10 cellular contexts compared by ENCODE assay signal in genomic region chr4:76211769-76212168, GRCh38. TPM values are rescaled to one million over a fixed set of nuclear protein-coding genes. Genes with fewer than 3 reads are reported as not detected.
DNase-seq lines count a peak whose midpoint lies in the region; ATAC-seq, FAIRE-seq and TF ChIP-seq lines count a peak whose summit lies in the region.
"Had no signal": no experiment of that assay in that cellular context is flagged by ENCODE, and none has a peak within 500 bp of the region (broad histone marks: within the 10 kb centered on the region; RNA-seq: fewer than 3 reads in every experiment).

No MANE protein-coding gene starts in this region.

- no peak overlapping the region for H2AFZ ChIP-seq in endothelial cell of umbilical vein (ENCODE audit: low read depth, low read length)

- H3K27me3 Mint-ChIP-seq in nephron (ENCODE audit: low read depth) = no peaks in the 10 kb centered on the region
- no peaks in the 10 kb centered on the region for H3K27me3 Mint-ChIP-seq in stimulated activated naive B cell treated with anti-CD40 and anti-IgM and Interleukin-4, amounts not matched to agents 10 μg/mL and 1 μg/mL and 100 μg/mL, for 72 hours
- H3K27me3 Mint-ChIP-seq: activated CD4-positive, alpha-beta memory T cell treated with anti-CD3 and anti-CD28 coated beads for 36 hours had no signal

- peak overlapping the region; percentile 88 to 98 (median 96) for H3K4me3 Mint-ChIP-seq in nephron
- H3K4me3 Mint-ChIP-seq in stimulated activated naive B cell treated with anti-CD40 and anti-IgM and Interleukin-4, amounts not matched to agents 10 μg/mL and 1 μg/mL and 100 μg/mL, for 72 hours = no peak overlapping the region

- H3K27ac ChIP-seq in left ventricle myocardium inferior (replicated peaks) (peak overlapping the region; percentile 99), endothelial cell of umbilical vein (ENCODE audit: insufficient read depth, low read depth, low read length) (no peak overlapping the region)

- intact Hi-C loops in left ventricle myocardium inferior (cut with micrococcal nuclease) = no loop called here
- intact Hi-C loops in Right ventricle myocardium inferior (cut with DNase I) = loop anchor here (2.0 to 5.0 kb wide), 2 partner anchors 13 to 96 kb away; partner anchors contain the start of gene STBD1
- intact Hi-C loops in endothelial cell of umbilical vein (cut with micrococcal nuclease) = loop anchor here (2.0 to 5.0 kb wide), 2 partner anchors 39 to 801 kb away; partner anchors contain the start of gene FAM47E

- POLR2A ChIA-PET in endothelial cell of umbilical vein (lab: Charles Lee) = no interaction called here

- no peaks in the 10 kb centered on the region for H3K9me1 ChIP-seq in endothelial cell of umbilical vein (replicated peaks; ENCODE audit: control insufficient read depth, extremely low read depth, insufficient read depth, low read length)

- no peaks in the 10 kb centered on the region for H3K9me3 Mint-ChIP-seq in nephron
- no peaks in the 10 kb centered on the region for H3K9me3 Mint-ChIP-seq in stimulated activated naive B cell treated with anti-CD40 and anti-IgM and Interleukin-4, amounts not matched to agents 10 μg/mL and 1 μg/mL and 100 μg/mL, for 72 hours
- H3K9me3 Mint-ChIP-seq: activated CD4-positive, alpha-beta memory T cell treated with anti-CD3 and anti-CD28 coated beads for 36 hours had no signal

- no TSS peak for BruUV-seq in endothelial cell of umbilical vein (replicated peaks; lab: Mats Ljungman, UMichigan)

- peak overlapping the region; percentile 98 to 99 (median 99) for H3K27ac Mint-ChIP-seq in nephron
- no peak overlapping the region for H3K27ac Mint-ChIP-seq in stimulated activated naive B cell treated with anti-CD40 and anti-IgM and Interleukin-4, amounts not matched to agents 10 μg/mL and 1 μg/mL and 100 μg/mL, for 72 hours
- H3K27ac Mint-ChIP-seq: activated CD4-positive, alpha-beta memory T cell treated with anti-CD3 and anti-CD28 coated beads for 36 hours had no signal

- DNase-seq in left ventricle myocardium inferior (no peak), Right ventricle myocardium inferior (ENCODE audit: missing footprints) (no peak), endothelial cell of umbilical vein (ENCODE audit: low read depth, low spot score) (no peak), NCI-H128 (lab: John Stamatoyannopoulos, UW; ENCODE audit: unreplicated experiment) (no peak), dedifferentiated amniotic fluid mesenchymal stem cell (ENCODE audit: extremely low spot score) (no peak)
- DNase-seq in stimulated activated naive B cell treated with anti-CD40 and anti-IgM and Interleukin-4, amounts not matched to agents 10 μg/mL and 1 μg/mL and 100 μg/mL, for 72 hours = no peak
- DNase-seq: activated CD4-positive, alpha-beta memory T cell treated with anti-CD3 and anti-CD28 coated beads for 36 hours; stimulated activated CD4-positive, alpha-beta T cell treated with anti-CD3 and anti-CD28 coated beads, Interleukin-4, amount 100 ng/mL, for 24 hours had no signal

- no peak for TF ChIP-seq POLR2A in endothelial cell of umbilical vein (IDR thresholded peaks at IDR 0.05; ENCODE audit: low read depth, low read length)

- CTCF ChIA-PET in endothelial cell of umbilical vein (lab: Charles Lee) = interaction anchor here (1.3 to 9.1 kb wide), 4 partner anchors 12 to 165 kb away, joined by 3 to 89 read pairs (median 12); no protein-coding TSS in a partner anchor

- FAIRE-seq in endothelial cell of umbilical vein (lab: Jason Lieb, UNC) = no peak

- peak overlapping the region; percentile 91 for H3K4me3 ChIP-seq in left ventricle myocardium inferior
- H3K4me3 ChIP-seq in endothelial cell of umbilical vein (replicated peaks in 1 of 3; ENCODE audit: insufficient read depth in 1 of 3, low read depth in 1 of 3, low read length in 3 of 3) = peak overlapping the region in 2 of 3 experiments; percentile 85 to 94

- ATAC-seq in Right ventricle myocardium inferior = no peak
- ATAC-seq in HG03159 (IDR thresholded peaks at IDR 0.05; ENCODE audit: unreplicated experiment) = no peak
- no peak for ATAC-seq in stimulated activated naive B cell treated with anti-CD40 and anti-IgM and Interleukin-4, amounts not matched to agents 10 μg/mL and 1 μg/mL and 100 μg/mL, for 72 hours (replicated peaks)

- peaks cover 89% of the 10 kb centered on the region for H3K4me1 ChIP-seq in left ventricle myocardium inferior
- peaks cover 44% of the 10 kb centered on the region for H3K4me1 ChIP-seq in endothelial cell of umbilical vein (ENCODE audit: control insufficient read depth, extremely low read depth, insufficient read depth, low read length)

- TF ChIP-seq CTCF in left ventricle myocardium inferior (IDR thresholded peaks at IDR 0.05; ENCODE audit: borderline replicate concordance) (no peak), endothelial cell of umbilical vein (IDR thresholded peaks at IDR 0.05; ENCODE audit: extremely low read depth in 1 of 2, insufficient read depth in 1 of 2, low read depth in 1 of 2, low read length in 2 of 2) (no peak), nephron (IDR thresholded peaks at IDR 0.05; ENCODE audit: unreplicated experiment in 3 of 3) (no peak)

- dilution Hi-C loops in endothelial cell of umbilical vein (cut with MboI; ENCODE audit: extremely low pct_ligation_motif_present, low sequenced_read_pairs) = no loop called here

- H3K27me3 ChIP-seq in left ventricle myocardium inferior (ENCODE audit: low read depth) = no peaks in the 10 kb centered on the region
- H3K27me3 ChIP-seq in endothelial cell of umbilical vein (ENCODE audit: control insufficient read depth in 2 of 2, insufficient read depth in 2 of 2, low read length in 2 of 2) = no peaks in the 10 kb centered on the region

- H3K9me3 ChIP-seq in left ventricle myocardium inferior (replicated peaks) (no peaks in the 10 kb centered on the region), endothelial cell of umbilical vein (replicated peaks; ENCODE audit: control insufficient read depth, insufficient read depth, low read length) (no peaks in the 10 kb centered on the region)

- no peaks in the 10 kb centered on the region for H3K36me3 ChIP-seq in left ventricle myocardium inferior
- no peaks in the 10 kb centered on the region for H3K36me3 ChIP-seq in endothelial cell of umbilical vein (ENCODE audit: control insufficient read depth in 2 of 2, extremely low read depth in 1 of 2, insufficient read depth in 2 of 2, low read length in 2 of 2)

- no peaks in the 10 kb centered on the region for H4K20me1 ChIP-seq in endothelial cell of umbilical vein (replicated peaks; ENCODE audit: control insufficient read depth, extremely low read depth, insufficient read depth, low read length)

- peak overlapping the region; percentile 46 for H3K9ac ChIP-seq in endothelial cell of umbilical vein (replicated peaks; ENCODE audit: extremely low read depth, insufficient read depth, low read length)

- peaks cover 80% of the 10 kb centered on the region for H3K4me1 Mint-ChIP-seq in nephron
- H3K4me1 Mint-ChIP-seq in stimulated activated naive B cell treated with anti-CD40 and anti-IgM and Interleukin-4, amounts not matched to agents 10 μg/mL and 1 μg/mL and 100 μg/mL, for 72 hours = peaks cover 41 to 69% of the 10 kb centered on the region in 2 donors

- peaks cover 53% of the 10 kb centered on the region for H3K79me2 ChIP-seq in endothelial cell of umbilical vein (ENCODE audit: control insufficient read depth, insufficient read depth, low read length)

- H3K36me3 Mint-ChIP-seq in nephron (ENCODE audit: low read depth) = peaks cover 7% of the 10 kb centered on the region
- H3K36me3 Mint-ChIP-seq in stimulated activated naive B cell treated with anti-CD40 and anti-IgM and Interleukin-4, amounts not matched to agents 10 μg/mL and 1 μg/mL and 100 μg/mL, for 72 hours = no peaks in the 10 kb centered on the region
- H3K36me3 Mint-ChIP-seq: activated CD4-positive, alpha-beta memory T cell treated with anti-CD3 and anti-CD28 coated beads for 36 hours had no signal

- H3K4me2 ChIP-seq in endothelial cell of umbilical vein (ENCODE audit: insufficient read depth, low read length) = peak overlapping the region; percentile 78

TF ChIP-seq in endothelial cell of umbilical vein, 7 proteins besides CTCF, POLR2A, EP300 and RAD21:
- TF ChIP-seq MAX (IDR thresholded peaks at IDR 0.05; ENCODE audit: insufficient read depth, insufficient read length) = no peak
- TF ChIP-seq EZH2 (IDR thresholded peaks at IDR 0.05; ENCODE audit: borderline replicate concordance, low read depth, low read length, severe bottlenecking) = no peak
- TF ChIP-seq JUN (IDR thresholded peaks at IDR 0.05; ENCODE audit: borderline replicate concordance, insufficient read depth, insufficient read length, low read depth) = no peak
- TF ChIP-seq GATA2 (IDR thresholded peaks at IDR 0.05; ENCODE audit: insufficient read depth, insufficient read length, low read depth, low read length) = no peak
- TF ChIP-seq FOS (IDR thresholded peaks at IDR 0.05; ENCODE audit: borderline replicate concordance, insufficient read depth, low read length) = no peak
- TF ChIP-seq MYC (IDR thresholded peaks at IDR 0.05; ENCODE audit: low read depth, low read length) = no peak
- no peak for TF ChIP-seq POLR2AphosphoS5 (IDR thresholded peaks at IDR 0.05; ENCODE audit: insufficient read depth, low read depth, low read length)

RNA-seq across cellular contexts. Expression of gene SCARB2, which starts 1.9 kb away (rescaled TPM):
- total RNA-seq in left ventricle myocardium inferior (87.4 TPM), Right ventricle myocardium inferior (102 TPM), endothelial cell of umbilical vein (116 and 122 TPM in 2 replicates)
- polyA plus RNA-seq in endothelial cell of umbilical vein = 63.2 and 75.2 TPM in 2 replicates
- 62.2 and 64.5 TPM in 2 replicates for polyA plus RNA-seq in endothelial cell of umbilical vein (2011; cell fraction: cytosol; rRNA removed)
- polyA plus RNA-seq in endothelial cell of umbilical vein (2011; cell fraction: nucleus; rRNA removed) = 61.7 and 70.8 TPM in 2 replicates
- 129 and 153 TPM in 2 replicates for polyA plus RNA-seq in endothelial cell of umbilical vein (2012)
- polyA minus RNA-seq in endothelial cell of umbilical vein = 218 and 228 TPM in 2 replicates
- 26.6 TPM for polyA minus RNA-seq in endothelial cell of umbilical vein (2011; cell fraction: cytosol; rRNA and poly(A)+ RNA removed)
- polyA minus RNA-seq in endothelial cell of umbilical vein (2011; cell fraction: nucleus; rRNA and poly(A)+ RNA removed) = 62.6 and 93.7 TPM in 2 replicates

RNA-seq across cellular contexts. Expression of gene FAM47E, which starts 39.8 kb away (rescaled TPM):
- total RNA-seq in left ventricle myocardium inferior (3.0 TPM), Right ventricle myocardium inferior (2.4 TPM), endothelial cell of umbilical vein (0.11 TPM in 1 of 2 replicates, not detected in the other)
- not detected in 2 replicates for polyA plus RNA-seq in endothelial cell of umbilical vein
- polyA plus RNA-seq in endothelial cell of umbilical vein (2011; cell fraction: cytosol; rRNA removed) = not detected in 2 replicates
- polyA plus RNA-seq in endothelial cell of umbilical vein (2011; cell fraction: nucleus; rRNA removed) = 0.11 and 0.32 TPM in 2 replicates
- not detected in 2 replicates for polyA plus RNA-seq in endothelial cell of umbilical vein (2012)
- not detected in 2 replicates for polyA minus RNA-seq in endothelial cell of umbilical vein
- polyA minus RNA-seq in endothelial cell of umbilical vein (2011; cell fraction: cytosol; rRNA and poly(A)+ RNA removed) = not detected
- polyA minus RNA-seq in endothelial cell of umbilical vein (2011; cell fraction: nucleus; rRNA and poly(A)+ RNA removed) = 1.2 TPM in 1 of 2 replicates, not detected in the other
- total RNA-seq: activated CD4-positive, alpha-beta memory T cell treated with anti-CD3 and anti-CD28 coated beads for 36 hours had no signal

Comparison
In these comparisons a context has a peak if more than half of its experiments do, and no peak if none do; other contexts are left out.
1. H3K4me3 Mint-ChIP-seq: peak in nephron (3 of 3); none in stimulated activated naive B cell treated with anti-CD40 and anti-IgM and Interleukin-4, amounts not matched to agents 10 μg/mL and 1 μg/mL and 100 μg/mL, for 72 hours (0 of 2).